ENCODE assay signal across 12 cellular contexts in the genomic region with DNA sequence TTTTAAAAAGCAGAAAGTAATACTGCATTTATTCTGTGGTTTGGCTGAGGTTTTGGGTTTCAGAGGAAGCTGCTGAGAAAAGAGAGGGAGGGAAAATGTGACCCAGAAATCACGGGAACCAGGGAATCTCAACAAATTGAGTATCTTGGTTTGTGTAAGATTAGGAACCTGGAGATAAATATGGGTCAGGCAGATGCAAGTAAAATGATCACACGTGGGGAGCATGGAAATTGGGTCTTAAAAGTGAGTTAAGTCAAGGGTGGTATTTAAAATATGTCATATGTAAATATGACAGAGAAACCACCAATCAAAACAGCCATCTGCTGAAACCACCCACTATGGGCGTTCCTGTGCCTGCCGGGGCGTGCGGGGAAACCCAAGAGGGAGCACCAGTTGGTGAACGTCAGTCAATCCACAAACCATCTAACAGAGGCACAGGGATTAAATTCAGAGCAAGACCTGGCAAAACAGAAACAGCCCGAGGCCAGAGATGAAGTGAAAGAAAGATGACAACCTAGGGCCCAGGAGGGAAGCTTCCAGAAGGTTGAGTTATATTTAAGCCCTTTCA. TPM values are rescaled to one million over a fixed set of nuclear protein-coding genes. Genes with fewer than 3 reads are reported as not detected.
DNase-seq lines count a peak whose midpoint lies in the region; ATAC-seq lines count a peak whose summit lies in the region.
"Had no signal": no experiment of that assay in that cellular context is flagged by ENCODE, and none has a peak within 500 bp of the region (broad histone marks: within the 10 kb centered on the region; RNA-seq: fewer than 3 reads in every experiment).

No MANE protein-coding gene starts in this region.

- peaks cover 48% of the 10 kb centered on the region for H3K4me1 Mint-ChIP-seq in activated CD4-positive, alpha-beta T cell treated with anti-CD3 and anti-CD28 coated beads for 36 hours
- peaks cover 49% of the 10 kb centered on the region for H3K4me1 Mint-ChIP-seq in activated CD4-positive, alpha-beta memory T cell treated with anti-CD3 and anti-CD28 coated beads for 36 hours (ENCODE audit: low read depth)

- no peaks in the 10 kb centered on the region for H3K9me3 Mint-ChIP-seq in activated CD4-positive, alpha-beta T cell treated with anti-CD3 and anti-CD28 coated beads for 36 hours (ENCODE audit: low read depth)
- no peaks in the 10 kb centered on the region for H3K9me3 Mint-ChIP-seq in activated CD4-positive, alpha-beta memory T cell treated with anti-CD3 and anti-CD28 coated beads for 36 hours
- H3K9me3 Mint-ChIP-seq: dendritic cell treated with granulocyte-macrophage colony-stimulating factor and Interleukin-4, amounts not matched to agents 40 ng/mL and 50 ng/mL, for 4 days had no signal

- intact Hi-C loops in activated CD4-positive, alpha-beta T cell treated with anti-CD3 and anti-CD28 coated beads for 36 hours (cut with DNase I, micrococcal nuclease) = no loop called here
- intact Hi-C loops in activated CD4-positive, alpha-beta memory T cell treated with anti-CD3 and anti-CD28 coated beads for 36 hours (cut with micrococcal nuclease) = loop anchor here (1.0 kb wide), 1 partner anchor 8 kb away; no protein-coding TSS in a partner anchor

- H3K27ac Mint-ChIP-seq in activated CD4-positive, alpha-beta T cell treated with anti-CD3 and anti-CD28 coated beads for 36 hours = peak overlapping the region; percentile 71
- peak overlapping the region; percentile 49 for H3K27ac Mint-ChIP-seq in activated CD4-positive, alpha-beta memory T cell treated with anti-CD3 and anti-CD28 coated beads for 36 hours
- H3K27ac Mint-ChIP-seq: dendritic cell treated with granulocyte-macrophage colony-stimulating factor and Interleukin-4, amounts not matched to agents 40 ng/mL and 50 ng/mL, for 4 days had no signal

- no peaks in the 10 kb centered on the region for H3K27me3 Mint-ChIP-seq in activated CD4-positive, alpha-beta T cell treated with anti-CD3 and anti-CD28 coated beads for 36 hours
- H3K27me3 Mint-ChIP-seq in activated CD4-positive, alpha-beta memory T cell treated with anti-CD3 and anti-CD28 coated beads for 36 hours = no peaks in the 10 kb centered on the region

- CTCF ChIA-PET in activated CD4-positive, alpha-beta T cell treated with anti-CD3 and anti-CD28 coated beads for 36 hours (lab: Charles Lee) = interaction anchor here (1.8 kb wide), 1 partner anchor 20 kb away, joined by 4 read pairs; no protein-coding TSS in a partner anchor
- CTCF ChIA-PET in activated CD4-positive, alpha-beta memory T cell treated with anti-CD3 and anti-CD28 coated beads for 36 hours (lab: Charles Lee) = no interaction called here

- peak overlapping the region; percentile 40 for H3K4me3 Mint-ChIP-seq in activated CD4-positive, alpha-beta T cell treated with anti-CD3 and anti-CD28 coated beads for 36 hours
- peak overlapping the region; percentile 38 for H3K4me3 Mint-ChIP-seq in activated CD4-positive, alpha-beta memory T cell treated with anti-CD3 and anti-CD28 coated beads for 36 hours
- H3K4me3 Mint-ChIP-seq: dendritic cell treated with granulocyte-macrophage colony-stimulating factor and Interleukin-4, amounts not matched to agents 40 ng/mL and 50 ng/mL, for 4 days had no signal

- ATAC-seq in activated CD4-positive, alpha-beta T cell treated with anti-CD3 and anti-CD28 coated beads for 36 hours = peak; percentile 55
- ATAC-seq in esophagus mucosa (peak; percentile 44), GM21528 (IDR thresholded peaks at IDR 0.05; ENCODE audit: low FRiP score, unreplicated experiment) (no peak)

- peak; percentile 72 for DNase-seq in activated CD4-positive, alpha-beta T cell treated with anti-CD3 and anti-CD28 coated beads for 36 hours
- DNase-seq in activated CD4-positive, alpha-beta T cell treated with anti-CD3 and anti-CD28 coated beads for 1 hour = no peak
- peak; percentile 75 for DNase-seq in activated CD4-positive, alpha-beta memory T cell treated with anti-CD3 and anti-CD28 coated beads for 36 hours
- DNase-seq in stimulated activated CD4-positive, alpha-beta T cell treated with anti-CD3 and anti-CD28 coated beads, Interleukin-4, amount 100 ng/mL, for 48 hours (ENCODE audit: low read depth in 2 of 2) = peak; percentile 22 to 34
- DNase-seq in DMS 273 (lab: John Stamatoyannopoulos, UW; ENCODE audit: unreplicated experiment) (no peak), activated gamma-delta T cell treated with Interleukin-2 at 50 U/mL for 16 hours (no peak)
- DNase-seq: kidney glomerular epithelial cell, NCI-H2107, thyroid gland had no signal

- POLR2A ChIA-PET in activated CD4-positive, alpha-beta T cell treated with anti-CD3 and anti-CD28 coated beads for 36 hours (lab: Charles Lee) = no interaction called here
- POLR2A ChIA-PET in activated CD4-positive, alpha-beta memory T cell treated with anti-CD3 and anti-CD28 coated beads for 36 hours (lab: Charles Lee) = no interaction called here

- no peaks in the 10 kb centered on the region for H3K36me3 Mint-ChIP-seq in activated CD4-positive, alpha-beta T cell treated with anti-CD3 and anti-CD28 coated beads for 36 hours (ENCODE audit: low read depth)
- H3K36me3 Mint-ChIP-seq in activated CD4-positive, alpha-beta memory T cell treated with anti-CD3 and anti-CD28 coated beads for 36 hours = no peaks in the 10 kb centered on the region

RNA-seq across cellular contexts. Expression of gene CDH13, which starts 33.4 kb away (rescaled TPM):
- total RNA-seq in activated CD4-positive, alpha-beta T cell treated with anti-CD3 and anti-CD28 coated beads for 36 hours = not detected
- total RNA-seq in activated CD4-positive, alpha-beta memory T cell treated with anti-CD3 and anti-CD28 coated beads for 36 hours = not detected
- 8.4 TPM for total RNA-seq in esophagus mucosa

Comparison
In these comparisons a context has a peak if more than half of its experiments do, and no peak if none do; other contexts are left out.
1. DNase-seq: peak in activated CD4-positive, alpha-beta T cell treated with anti-CD3 and anti-CD28 coated beads for 36 hours (single experiment), activated CD4-positive, alpha-beta memory T cell treated with anti-CD3 and anti-CD28 coated beads for 36 hours (single experiment) and stimulated activated CD4-positive, alpha-beta T cell treated with anti-CD3 and anti-CD28 coated beads, Interleukin-4, amount 100 ng/mL, for 48 hours (2 of 2); none in activated CD4-positive, alpha-beta T cell treated with anti-CD3 and anti-CD28 coated beads for 1 hour (single experiment), DMS 273 (single experiment) and activated gamma-delta T cell treated with Interleukin-2 at 50 U/mL for 16 hours (single experiment).